Comparison of ENCODE assay signal across 1 cellular context in genomic region chr20:64056889-64057627, GRCh38.
TF ChIP-seq lines count a peak whose summit lies in the region.

No MANE protein-coding gene starts in this region.

TF ChIP-seq in GM12878, 131 proteins besides CTCF, POLR2A, EP300 and RAD21 (continues in another document):
- TF ChIP-seq MTA2 (IDR thresholded peaks at IDR 0.05; ENCODE audit: low read depth): no peak
- TF ChIP-seq SUZ12 (IDR thresholded peaks at IDR 0.05; ENCODE audit: unreplicated experiment): no peak
- no peak for TF ChIP-seq RB1 (IDR thresholded peaks at IDR 0.05; ENCODE audit: borderline replicate concordance)
- no peak for TF ChIP-seq YY1 (IDR thresholded peaks at IDR 0.05; ENCODE audit: low read depth, low read length)
- TF ChIP-seq MLLT1 (IDR thresholded peaks at IDR 0.05): peak; percentile 98
- TF ChIP-seq CUX1 (IDR thresholded peaks at IDR 0.05; ENCODE audit: insufficient replicate concordance, low read depth, low read length): no peak
- TF ChIP-seq DPF2 (IDR thresholded peaks at IDR 0.05): no peak
- no peak for TF ChIP-seq REST (IDR thresholded peaks at IDR 0.05; ENCODE audit: low read depth, low read length)
- TF ChIP-seq EGR1 (IDR thresholded peaks at IDR 0.05; ENCODE audit: borderline replicate concordance in 1 of 2, low read depth in 2 of 2, low read length in 2 of 2): no peak
- TF ChIP-seq ATF3 (IDR thresholded peaks at IDR 0.05; ENCODE audit: borderline replicate concordance, extremely low read depth, low read depth, low read length): no peak
- no peak for TF ChIP-seq GATAD2B (conservative IDR thresholded peaks at IDR 0.05; ENCODE audit: low read depth)
- TF ChIP-seq ZNF384 (IDR thresholded peaks at IDR 0.05; ENCODE audit: borderline replicate concordance, low read depth, low read length): no peak
- TF ChIP-seq HDGF (IDR thresholded peaks at IDR 0.05): no peak
- no peak for TF ChIP-seq SRF (IDR thresholded peaks at IDR 0.05; ENCODE audit: low read depth in 2 of 2, low read length in 2 of 2)
- TF ChIP-seq IRF3 (IDR thresholded peaks at IDR 0.05): no peak
- peak; percentile 16; the same call in 1 of the 2 replicates for TF ChIP-seq ZBTB40 (IDR thresholded peaks at IDR 0.05; ENCODE audit: borderline replicate concordance)
- TF ChIP-seq IRF5 (IDR thresholded peaks at IDR 0.05; ENCODE audit: borderline replicate concordance): no peak
- TF ChIP-seq RAD51 (IDR thresholded peaks at IDR 0.05): no peak
- TF ChIP-seq ZSCAN29 (IDR thresholded peaks at IDR 0.05): no peak
- TF ChIP-seq ZNF687 (IDR thresholded peaks at IDR 0.05): peak; percentile 58; the same call in 1 of the 2 replicates
- peak; percentile 87; the same call in 1 of the 2 replicates for TF ChIP-seq ZBTB33 (IDR thresholded peaks at IDR 0.05)
- no peak for TF ChIP-seq IKZF2 (IDR thresholded peaks at IDR 0.05)
- no peak for TF ChIP-seq LARP7 (IDR thresholded peaks at IDR 0.05)
